In the genomic region with DNA sequence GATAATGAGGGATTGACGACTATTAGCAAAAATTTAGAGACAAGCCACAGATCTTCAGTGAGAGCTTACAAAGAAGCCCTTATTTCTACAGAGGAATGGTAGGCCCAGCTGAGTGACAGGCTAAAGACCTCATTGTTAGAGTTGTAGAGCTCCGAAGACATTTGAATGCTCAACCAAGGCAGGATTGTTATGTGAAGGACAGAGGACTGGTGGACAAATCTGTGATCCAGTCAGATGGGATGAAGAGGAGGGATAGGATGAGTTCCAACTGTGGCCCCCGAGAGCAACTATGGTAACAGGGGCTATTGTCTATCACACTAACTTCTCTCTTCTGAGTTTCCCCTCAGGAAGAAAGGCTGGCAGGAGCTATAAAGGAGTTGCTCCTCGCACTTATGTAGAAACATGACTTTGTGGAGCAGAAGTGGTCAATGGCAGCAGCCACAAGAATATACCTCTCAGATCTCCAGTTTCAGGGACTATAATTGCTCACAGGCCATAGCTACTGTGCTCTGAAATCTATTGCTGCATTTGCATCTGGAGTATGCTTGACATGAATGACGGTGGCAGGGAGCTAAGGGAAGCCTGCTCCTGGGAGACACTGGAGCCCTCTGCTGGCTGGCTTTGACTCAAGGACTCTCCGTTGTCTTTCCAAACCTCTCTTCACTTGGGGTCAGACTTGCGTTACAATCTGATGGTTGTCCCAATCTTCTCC, we compare ENCODE assay signal across 8 cellular contexts. TPM values are rescaled to one million over a fixed set of nuclear protein-coding genes. Genes with fewer than 3 reads are reported as not detected.
DNase-seq lines count a peak whose midpoint lies in the region; ATAC-seq, FAIRE-seq and TF ChIP-seq lines count a peak whose summit lies in the region.

No MANE protein-coding gene starts in this region.

- H3K27me3 ChIP-seq in GM06990 (replicated peaks; ENCODE audit: control insufficient read depth, insufficient read depth, low read length), result no peaks in the 10 kb centered on the region
- peaks cover 6% of the 10 kb centered on the region for H3K27me3 ChIP-seq in WERI-Rb-1 (ENCODE audit: insufficient read depth, low read depth, severe bottlenecking)
- H3K27me3 ChIP-seq in heart left ventricle, result peaks cover 0 to 3% (median 0%) of the 10 kb centered on the region in 9 donors

- no peaks in the 10 kb centered on the region for H3K4me1 ChIP-seq in heart left ventricle

- TF ChIP-seq POLR2A in heart left ventricle (IDR thresholded peaks at IDR 0.05), result no peak

- H3K4me1 Mint-ChIP-seq in activated T-helper 1 cell treated with anti-CD3 and anti-CD28 coated beads, Interleukin-12 subunit alpha, Interleukin-12 subunit beta, Interleukin-2, Interleukin-4 antibody, amounts not matched to agents 30 ng/mL and 10 ng/mL and 1 ng/mL, durations not matched to agents 14 hours and 24 hours and 36 hours (ENCODE audit: low read depth), result no peaks in the 10 kb centered on the region

- DNase-seq in GM06990 (ENCODE audit: extremely low read depth, insufficient read length) (no peak), NCI-H1417 treated with DMSO at 0.1 percent for 48 hours (lab: John Stamatoyannopoulos, UW) (peak; percentile 22), WERI-Rb-1 (peak; percentile 60), heart left ventricle (peak; percentile 23 to 67 (median 60)), sciatic nerve (ENCODE audit: low spot score) (peak; percentile 71)
- DNase-seq in activated T-helper 1 cell treated with anti-CD3 and anti-CD28 coated beads, Interleukin-12 subunit alpha, Interleukin-12 subunit beta, Interleukin-2, Interleukin-4 antibody, amounts not matched to agents 30 ng/mL and 10 ng/mL and 1 ng/mL, durations not matched to agents 14 hours and 24 hours and 36 hours (ENCODE audit: low spot score), result no peak

- FAIRE-seq in A204.1 (lab: Jason Lieb, UNC), result peak; percentile 3

- no peaks in the 10 kb centered on the region for H3K9me3 Mint-ChIP-seq in activated T-helper 1 cell treated with anti-CD3 and anti-CD28 coated beads, Interleukin-12 subunit alpha, Interleukin-12 subunit beta, Interleukin-2, Interleukin-4 antibody, amounts not matched to agents 30 ng/mL and 10 ng/mL and 1 ng/mL, durations not matched to agents 14 hours and 24 hours and 36 hours

- no peaks in the 10 kb centered on the region for H3K9me3 ChIP-seq in WERI-Rb-1 (ENCODE audit: severe bottlenecking)
- no peaks in the 10 kb centered on the region for H3K9me3 ChIP-seq in heart left ventricle

- no peaks in the 10 kb centered on the region for H3K36me3 Mint-ChIP-seq in activated T-helper 1 cell treated with anti-CD3 and anti-CD28 coated beads, Interleukin-12 subunit alpha, Interleukin-12 subunit beta, Interleukin-2, Interleukin-4 antibody, amounts not matched to agents 30 ng/mL and 10 ng/mL and 1 ng/mL, durations not matched to agents 14 hours and 24 hours and 36 hours (ENCODE audit: low read depth)

- no peak overlapping the region for H3K4me3 ChIP-seq in GM06990 (replicated peaks; ENCODE audit: low read depth, low read length)
- no peak overlapping the region for H3K4me3 ChIP-seq in WERI-Rb-1 (ENCODE audit: low read depth, low read length)
- H3K4me3 ChIP-seq in heart left ventricle, result no peak overlapping the region

- intact Hi-C loops in heart left ventricle (cut with DNase I), result loop anchor here in 9 of 10 donors (5.0 to 10.0 kb wide), 8 partner anchors 49 to 766 kb away; partner anchors contain the start of genes ESCO1 (in 2 of the 9) and GREB1L (in 1 of the 9)
- intact Hi-C loops in sciatic nerve (cut with DNase I), result no loop called here
- intact Hi-C loops in activated T-helper 1 cell treated with anti-CD3 and anti-CD28 coated beads, Interleukin-12 subunit alpha, Interleukin-12 subunit beta, Interleukin-2, Interleukin-4 antibody, amounts not matched to agents 30 ng/mL and 10 ng/mL and 1 ng/mL, durations not matched to agents 14 hours and 24 hours and 36 hours (cut with micrococcal nuclease), result no loop called here

- 48 to 50% (median 49%) methylated on average over 7 of the region's 7 CpGs for WGBS in heart left ventricle, 4 donors

- ATAC-seq in heart left ventricle (peak in 3 of 4 donors; percentile 66 to 78 (median 78)), sciatic nerve (peak; percentile 63), HG03135 (IDR thresholded peaks at IDR 0.05; ENCODE audit: unreplicated experiment) (no peak)

- H3K36me3 ChIP-seq in GM06990 (ENCODE audit: control insufficient read depth, insufficient read depth, low read length) (no peaks in the 10 kb centered on the region), WERI-Rb-1 (no peaks in the 10 kb centered on the region), heart left ventricle (no peaks in the 10 kb centered on the region)

- H3K27ac ChIP-seq in WERI-Rb-1 (no peak overlapping the region), heart left ventricle (no peak overlapping the region)

- TF ChIP-seq CTCF in GM06990 (IDR thresholded peaks at IDR 0.05; ENCODE audit: insufficient read depth, low read length, poor library complexity, severe bottlenecking) (peak; percentile 70), WERI-Rb-1 (IDR thresholded peaks at IDR 0.05; ENCODE audit: low read depth, low read length) (peak; percentile 95), heart left ventricle (IDR thresholded peaks at IDR 0.05) (peak; percentile 24 to 61 (median 42))

- no peak overlapping the region for H3K27ac Mint-ChIP-seq in activated T-helper 1 cell treated with anti-CD3 and anti-CD28 coated beads, Interleukin-12 subunit alpha, Interleukin-12 subunit beta, Interleukin-2, Interleukin-4 antibody, amounts not matched to agents 30 ng/mL and 10 ng/mL and 1 ng/mL, durations not matched to agents 14 hours and 24 hours and 36 hours

- peaks cover 2% of the 10 kb centered on the region for H3K27me3 Mint-ChIP-seq in activated T-helper 1 cell treated with anti-CD3 and anti-CD28 coated beads, Interleukin-12 subunit alpha, Interleukin-12 subunit beta, Interleukin-2, Interleukin-4 antibody, amounts not matched to agents 30 ng/mL and 10 ng/mL and 1 ng/mL, durations not matched to agents 14 hours and 24 hours and 36 hours (ENCODE audit: insufficient read depth)

- no peak overlapping the region for H3K4me3 Mint-ChIP-seq in activated T-helper 1 cell treated with anti-CD3 and anti-CD28 coated beads, Interleukin-12 subunit alpha, Interleukin-12 subunit beta, Interleukin-2, Interleukin-4 antibody, amounts not matched to agents 30 ng/mL and 10 ng/mL and 1 ng/mL, durations not matched to agents 14 hours and 24 hours and 36 hours

RNA-seq across cellular contexts. Expression of gene GREB1L, which starts 50.3 kb away (rescaled TPM):
- total RNA-seq in heart left ventricle (10 to 100 TPM in 5 of 9 donors, 1 to 10 TPM in 4; 7.5 to 21.5 (median 10.6) TPM), sciatic nerve (2.0 TPM)
- polyA plus RNA-seq in heart left ventricle, result 1 to 10 TPM; 4.0 to 5.2 TPM
- not detected in 2 replicates for total RNA-seq in activated T-helper 1 cell treated with anti-CD3 and anti-CD28 coated beads, Interleukin-12 subunit alpha, Interleukin-12 subunit beta, Interleukin-2, Interleukin-4 antibody, amounts not matched to agents 30 ng/mL and 10 ng/mL and 1 ng/mL, durations not matched to agents 14 hours and 24 hours and 36 hours

Comparison
In these comparisons a context has a peak if more than half of its experiments do, and no peak if none do; other contexts are left out.
1. DNase-seq: peak in NCI-H1417 treated with DMSO at 0.1 percent for 48 hours (single experiment), WERI-Rb-1 (single experiment), heart left ventricle (5 of 5) and sciatic nerve (single experiment); none in GM06990 (single experiment) and activated T-helper 1 cell treated with anti-CD3 and anti-CD28 coated beads, Interleukin-12 subunit alpha, Interleukin-12 subunit beta, Interleukin-2, Interleukin-4 antibody, amounts not matched to agents 30 ng/mL and 10 ng/mL and 1 ng/mL, durations not matched to agents 14 hours and 24 hours and 36 hours (single experiment).
2. CTCF ChIP-seq: peak in every context shown above with its lines; median percentile 95 in WERI-Rb-1; 70 in GM06990; 42 in heart left ventricle.
3. intact Hi-C loops: an anchor here in heart left ventricle (5.0 to 10.0 kb wide); none called in sciatic nerve and activated T-helper 1 cell treated with anti-CD3 and anti-CD28 coated beads, Interleukin-12 subunit alpha, Interleukin-12 subunit beta, Interleukin-2, Interleukin-4 antibody, amounts not matched to agents 30 ng/mL and 10 ng/mL and 1 ng/mL, durations not matched to agents 14 hours and 24 hours and 36 hours.